In genomic region chr12:54068423-54069070, GRCh38 we compare ENCODE assay signal across 25 cellular contexts. TPM values are rescaled to one million over a fixed set of nuclear protein-coding genes. Genes with fewer than 3 reads are reported as not detected.
DNase-seq lines count a peak whose midpoint lies in the region; FAIRE-seq and TF ChIP-seq lines count a peak whose summit lies in the region.
"Had no signal": no experiment of that assay in that cellular context is flagged by ENCODE, and none has a peak within 500 bp of the region (broad histone marks: within the 10 kb centered on the region; RNA-seq: fewer than 3 reads in every experiment).

No MANE protein-coding gene starts in this region.

- H3K4me3 Mint-ChIP-seq in astrocyte (ENCODE audit: unreplicated experiment) (no peak overlapping the region), immature natural killer cell (no peak overlapping the region)
- H3K4me3 Mint-ChIP-seq: CD4-positive, alpha-beta T cell had no signal

- H2AFZ ChIP-seq in astrocyte (ENCODE audit: low read depth, low read length) (no peak overlapping the region), fibroblast of lung (ENCODE audit: low read length) (no peak overlapping the region), osteoblast (ENCODE audit: low read length) (no peak overlapping the region)

- H3K79me2 ChIP-seq in astrocyte (ENCODE audit: insufficient read depth, low read length) (no peaks in the 10 kb centered on the region), fibroblast of lung (ENCODE audit: control insufficient read depth, insufficient read depth, low read length) (no peaks in the 10 kb centered on the region), osteoblast (ENCODE audit: insufficient read depth, low read length) (no peaks in the 10 kb centered on the region)

- H3K9me3 Mint-ChIP-seq in astrocyte (ENCODE audit: unreplicated experiment), result peaks cover 3% of the 10 kb centered on the region
- no peaks in the 10 kb centered on the region for H3K9me3 Mint-ChIP-seq in immature natural killer cell
- H3K9me3 Mint-ChIP-seq: CD4-positive, alpha-beta T cell had no signal

- H3K36me3 ChIP-seq in astrocyte (ENCODE audit: insufficient read depth, low read length), result no peaks in the 10 kb centered on the region
- no peaks in the 10 kb centered on the region for H3K36me3 ChIP-seq in fibroblast of lung (ENCODE audit: control insufficient read depth, insufficient read depth, low read length)
- H3K36me3 ChIP-seq in osteoblast (ENCODE audit: insufficient read depth, low read length), result no peaks in the 10 kb centered on the region
- H3K36me3 ChIP-seq: BLaER1 had no signal

- H3K9me3 ChIP-seq in astrocyte (ENCODE audit: insufficient read depth, low read depth, low read length) (no peaks in the 10 kb centered on the region), fibroblast of lung (ENCODE audit: control insufficient read depth, insufficient read depth, low read depth, low read length) (no peaks in the 10 kb centered on the region), osteoblast (ENCODE audit: low read depth, low read length) (no peaks in the 10 kb centered on the region)
- H3K9me3 ChIP-seq: A549, BLaER1, Caco-2 had no signal

- no peak overlapping the region for H3K27ac Mint-ChIP-seq in astrocyte (ENCODE audit: unreplicated experiment)
- H3K27ac Mint-ChIP-seq in immature natural killer cell, result no peak overlapping the region
- H3K27ac Mint-ChIP-seq: CD4-positive, alpha-beta T cell had no signal

- H3K4me1 Mint-ChIP-seq in astrocyte (ENCODE audit: low read depth, unreplicated experiment) (no peaks in the 10 kb centered on the region), immature natural killer cell (no peaks in the 10 kb centered on the region)

- H3K27ac ChIP-seq in astrocyte (ENCODE audit: low read depth, low read length) (no peak overlapping the region), fibroblast of lung (ENCODE audit: insufficient read depth, low read length) (no peak overlapping the region), osteoblast (ENCODE audit: low read depth, low read length) (peak overlapping the region; percentile 5)
- H3K27ac ChIP-seq: A549, BLaER1, KMS-11 had no signal

- H3K9ac ChIP-seq in astrocyte (ENCODE audit: low read length) (no peak overlapping the region), fibroblast of lung (ENCODE audit: insufficient read depth, low read length) (no peak overlapping the region)
- H3K9ac ChIP-seq: BLaER1, KMS-11 had no signal

- H3K4me1 ChIP-seq in astrocyte (ENCODE audit: insufficient read depth, low read length), result no peaks in the 10 kb centered on the region
- no peaks in the 10 kb centered on the region for H3K4me1 ChIP-seq in fibroblast of lung (ENCODE audit: control insufficient read depth, extremely low read depth, insufficient read depth, low read length)
- peaks cover 19% of the 10 kb centered on the region for H3K4me1 ChIP-seq in osteoblast (ENCODE audit: insufficient read depth, low read length)
- H3K4me1 ChIP-seq: A549, BLaER1 had no signal

- DNase-seq in M059J (ENCODE audit: low read depth) (peak; percentile 33), astrocyte (ENCODE audit: low read depth) (no peak), fibroblast of lung (ENCODE audit: low read depth in 2 of 2) (no peak), osteoblast (ENCODE audit: insufficient read length, low spot score, missing footprints) (peak; percentile 50), immature natural killer cell (no peak), AG08396 (ENCODE audit: low spot score) (no peak), AG20443 (ENCODE audit: low spot score) (no peak)
- DNase-seq: Caco-2; CD4-positive, alpha-beta T cell; DMS 273 treated with DMSO at 0.1 percent for 48 hours; DMS79 treated with DMSO at 0.1 percent for 48 hours; H7; NCI-H1105; NCI-H1694; NCI-H2081; NCI-H2171 treated with DMSO at 0.1 percent for 48 hours; NCI-H446; Right ventricle myocardium superior; SW 1271 had no signal

- H3K27me3 ChIP-seq in astrocyte (ENCODE audit: insufficient read depth, low read length), result peaks cover 41% of the 10 kb centered on the region
- no peaks in the 10 kb centered on the region for H3K27me3 ChIP-seq in fibroblast of lung (ENCODE audit: control insufficient read depth, insufficient read depth, low read length)
- H3K27me3 ChIP-seq in osteoblast (ENCODE audit: insufficient read depth, low read length), result no peaks in the 10 kb centered on the region

- peak; percentile 39 for FAIRE-seq in astrocyte (lab: Jason Lieb, UNC)
- FAIRE-seq: A549, RCC 7860 had no signal

- no peak overlapping the region for H3K4me3 ChIP-seq in astrocyte (ENCODE audit: insufficient read depth, low read depth, low read length)
- no peak overlapping the region for H3K4me3 ChIP-seq in fibroblast of lung (replicated peaks in 1 of 4; ENCODE audit: control extremely low read depth in 1 of 4, insufficient read depth in 1 of 4, low read depth in 3 of 4, low read length in 4 of 4)
- no peak overlapping the region for H3K4me3 ChIP-seq in osteoblast (ENCODE audit: insufficient read depth, low read length)
- H3K4me3 ChIP-seq: A549, BLaER1 had no signal

- no peak overlapping the region for H3K4me2 ChIP-seq in astrocyte (ENCODE audit: low read length)
- peak overlapping the region; percentile 13 for H3K4me2 ChIP-seq in fibroblast of lung (ENCODE audit: extremely low read depth, insufficient read depth, low read length)
- peak overlapping the region; percentile 60 for H3K4me2 ChIP-seq in osteoblast (ENCODE audit: insufficient read depth, low read length)
- H3K4me2 ChIP-seq: A549, BLaER1, KMS-11 had no signal

- no peak for TF ChIP-seq CTCF in astrocyte (IDR thresholded peaks at IDR 0.05; ENCODE audit: insufficient read depth, low read depth, low read length)
- no peak for TF ChIP-seq CTCF in fibroblast of lung (conservative IDR thresholded peaks at IDR 0.05 in 1 of 2, IDR thresholded peaks at IDR 0.05 in 1 of 2; ENCODE audit: low read depth in 1 of 2, low read length in 2 of 2)
- TF ChIP-seq CTCF in osteoblast (IDR thresholded peaks at IDR 0.05; ENCODE audit: extremely low read depth, low read depth, low read length), result no peak

- H3K27me3 Mint-ChIP-seq in astrocyte (ENCODE audit: low read depth, unreplicated experiment), result peaks cover 83% of the 10 kb centered on the region
- H3K27me3 Mint-ChIP-seq in immature natural killer cell (ENCODE audit: low read depth in 3 of 3), result peaks cover 6 to 13% (median 8%) of the 10 kb centered on the region in 3 donors

- H3K36me3 Mint-ChIP-seq in astrocyte (ENCODE audit: low read depth, unreplicated experiment) (no peaks in the 10 kb centered on the region), immature natural killer cell (no peaks in the 10 kb centered on the region)

- H4K20me1 ChIP-seq in astrocyte (ENCODE audit: insufficient read depth, low read length) (no peaks in the 10 kb centered on the region), fibroblast of lung (ENCODE audit: control insufficient read depth, extremely low read depth, insufficient read depth, low read length) (no peaks in the 10 kb centered on the region), osteoblast (ENCODE audit: insufficient read depth, low read length) (no peaks in the 10 kb centered on the region)

RNA-seq across cellular contexts. Expression of gene HOXC4, which starts 14.9 kb away (rescaled TPM):
- total RNA-seq in M059J (2014; rRNA removed; shearing (Covaris generic)), result 1.9 and 4.3 TPM in 2 replicates
- not detected in 2 replicates for total RNA-seq in astrocyte
- 0.17 and 0.26 TPM in 2 replicates for total RNA-seq in fibroblast of lung
- 0.17 and 0.98 TPM in 2 replicates for polyA plus RNA-seq in fibroblast of lung
- polyA plus RNA-seq in fibroblast of lung (2012), result 0.91 and 2.5 TPM in 2 replicates
- polyA minus RNA-seq in fibroblast of lung (ENCODE audit: low replicate concordance), result 1.5 TPM in 1 of 2 replicates, not detected in the other
- total RNA-seq in osteoblast, result 3.3 and 4.1 TPM in 2 replicates
- polyA plus RNA-seq in immature natural killer cell, result under 1 TPM; 0.45 to 0.99 (median 0.92) TPM
- total RNA-seq: CD4-positive, alpha-beta T cell; H7; Right ventricle myocardium superior had no signal

RNA-seq across cellular contexts. Expression of gene HOXC5, which starts 35.7 kb away (rescaled TPM):
- 0.25 TPM in 1 of 2 replicates, not detected in the other for total RNA-seq in M059J (2014; rRNA removed; shearing (Covaris generic))
- total RNA-seq in astrocyte (not detected in 2 replicates), fibroblast of lung (under 0.01 TPM in 1 of 2 replicates, not detected in the other), osteoblast (1.8 and 2.1 TPM in 2 replicates)
- polyA plus RNA-seq in fibroblast of lung (0.07 and 0.40 TPM in 2 replicates), immature natural killer cell (not detected)
- polyA plus RNA-seq in fibroblast of lung (2012), result 0.22 and 0.65 TPM in 2 replicates
- polyA minus RNA-seq in fibroblast of lung (ENCODE audit: low replicate concordance), result not detected in 2 replicates
- total RNA-seq: CD4-positive, alpha-beta T cell; H7; OCI-LY7; Right ventricle myocardium superior; SK-MEL-5 had no signal

RNA-seq across cellular contexts. Expression of gene HOXC6, which starts 40.3 kb away (rescaled TPM):
- total RNA-seq in M059J (2014; rRNA removed; shearing (Covaris generic)), result 2.5 and 5.2 TPM in 2 replicates
- not detected in 2 replicates for total RNA-seq in astrocyte
- total RNA-seq in fibroblast of lung, result 0.17 and 0.51 TPM in 2 replicates
- 0.52 and 1.9 TPM in 2 replicates for polyA plus RNA-seq in fibroblast of lung
- polyA plus RNA-seq in fibroblast of lung (2012), result 1.0 and 2.5 TPM in 2 replicates
- polyA minus RNA-seq in fibroblast of lung (ENCODE audit: low replicate concordance), result 4.6 TPM in 1 of 2 replicates, not detected in the other
- 5.6 and 7.2 TPM in 2 replicates for total RNA-seq in osteoblast
- not detected for polyA plus RNA-seq in immature natural killer cell
- total RNA-seq: CD4-positive, alpha-beta T cell; H7 had no signal

RNA-seq across cellular contexts. Expression of gene HOXC8, which starts 59.8 kb away (rescaled TPM):
- total RNA-seq in M059J (2014; rRNA removed; shearing (Covaris generic)), result 0.84 and 1.2 TPM in 2 replicates
- total RNA-seq in astrocyte (not detected in 2 replicates), fibroblast of lung (under 0.01 TPM in 1 of 2 replicates, not detected in the other), osteoblast (3.2 and 5.1 TPM in 2 replicates)
- polyA plus RNA-seq in fibroblast of lung (0.49 and 2.1 TPM in 2 replicates), immature natural killer cell (not detected)
- polyA plus RNA-seq in fibroblast of lung (2012), result 0.50 and 2.2 TPM in 2 replicates
- polyA minus RNA-seq in fibroblast of lung (ENCODE audit: low replicate concordance), result 1.7 TPM in 1 of 2 replicates, not detected in the other
- total RNA-seq: CD4-positive, alpha-beta T cell; H7; OCI-LY7; Right ventricle myocardium superior had no signal

Comparison
In these comparisons a context has a peak if more than half of its experiments do, and no peak if none do; other contexts are left out.
1. DNase-seq: peak in M059J (single experiment) and osteoblast (single experiment); none in astrocyte (single experiment), fibroblast of lung (0 of 2), immature natural killer cell (0 of 3), AG08396 (single experiment) and AG20443 (single experiment).